13 cellular contexts compared by ENCODE assay signal in the genomic region with DNA sequence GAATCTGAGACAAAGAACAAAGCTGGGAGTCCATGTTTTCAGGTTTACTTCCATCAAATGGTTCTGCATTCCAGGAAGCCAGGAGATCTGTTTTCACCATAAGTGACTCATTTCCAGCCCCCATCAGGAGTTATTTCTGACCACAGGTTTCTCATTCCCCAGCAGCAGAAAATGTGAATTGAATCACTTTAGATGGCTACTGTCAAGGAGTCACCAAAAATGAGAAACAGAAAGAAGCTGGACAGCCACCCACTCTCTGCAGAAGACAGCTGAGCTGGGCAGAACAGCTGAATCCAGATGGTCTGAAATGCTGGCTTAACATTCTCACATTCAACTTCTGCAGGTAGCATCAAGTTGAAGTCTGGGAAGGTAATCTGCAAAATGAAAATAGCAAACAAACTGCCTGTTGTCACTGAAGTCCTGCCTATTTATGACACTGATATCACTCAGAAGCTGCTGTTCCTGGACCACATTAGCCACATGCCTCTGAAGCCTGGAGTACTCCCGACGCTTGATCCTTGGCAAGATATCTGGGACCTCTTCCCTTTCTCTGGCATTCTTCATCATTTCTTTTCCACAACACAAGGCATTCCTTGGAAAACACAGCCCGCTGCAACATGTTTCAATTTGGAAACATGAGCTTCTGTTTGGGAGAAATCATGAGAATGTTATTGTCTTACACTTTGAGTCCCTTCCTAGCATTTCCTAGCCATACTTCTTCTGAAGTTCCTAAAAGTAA. TPM values are rescaled to one million over a fixed set of nuclear protein-coding genes. Genes with fewer than 3 reads are reported as not detected.
DNase-seq lines count a peak whose midpoint lies in the region; ATAC-seq and TF ChIP-seq lines count a peak whose summit lies in the region.
"Had no signal": no experiment of that assay in that cellular context is flagged by ENCODE, and none has a peak within 500 bp of the region (broad histone marks: within the 10 kb centered on the region; RNA-seq: fewer than 3 reads in every experiment).

No MANE protein-coding gene starts in this region.

- H3K9ac ChIP-seq in endodermal cell (ENCODE audit: extremely low read depth, low read length, poor library complexity, severe bottlenecking), result no peak overlapping the region

- no peak for TF ChIP-seq CTCF in fibroblast of the aortic adventitia (IDR thresholded peaks at IDR 0.05; ENCODE audit: insufficient read depth, low read length)
- TF ChIP-seq CTCF in retinal pigment epithelial cell (conservative IDR thresholded peaks at IDR 0.05; ENCODE audit: low read depth, low read length), result no peak
- TF ChIP-seq CTCF in endodermal cell (conservative IDR thresholded peaks at IDR 0.05), result no peak

- DNase-seq in H4 (ENCODE audit: low spot score), result peak; percentile 34
- peak; percentile 9 for DNase-seq in T-helper 2 cell treated with Interferon-gamma antibody and Interleukin-4, amounts not matched to agents 5 μg/mL and 100 μg/mL, for 36 hours (ENCODE audit: low spot score)
- DNase-seq in fibroblast of the aortic adventitia (ENCODE audit: low read depth), result peak; percentile 66
- peak; percentile 47 for DNase-seq in retinal pigment epithelial cell (ENCODE audit: low read depth)
- no peak for DNase-seq in G401 (ENCODE audit: low spot score)
- no peak for DNase-seq in endodermal cell
- DNase-seq in stimulated activated CD4-positive, alpha-beta T cell treated with anti-CD3 and anti-CD28 coated beads, Interleukin-2, amount 100 ng/mL, for 48 hours, result no peak
- DNase-seq: Calu3, hippocampal formation, naive B cell, NCI-H187 had no signal

- no peaks in the 10 kb centered on the region for H3K36me3 ChIP-seq in endodermal cell (ENCODE audit: control insufficient read depth, insufficient read depth, low read length)

- in situ Hi-C loops in G401 (cut with HindIII; ENCODE audit: low sequenced_read_pairs), result no loop called here

- no peaks in the 10 kb centered on the region for H3K36me3 Mint-ChIP-seq in T-helper 2 cell treated with Interferon-gamma antibody and Interleukin-4, amounts not matched to agents 5 μg/mL and 100 μg/mL, for 36 hours (ENCODE audit: low read depth)
- peaks cover 1% of the 10 kb centered on the region for H3K36me3 Mint-ChIP-seq in endodermal cell (ENCODE audit: low read depth)

- no peak overlapping the region for H3K27ac ChIP-seq in endodermal cell (ENCODE audit: low read depth, low read length)

- peaks cover 5% of the 10 kb centered on the region for H3K4me1 Mint-ChIP-seq in T-helper 2 cell treated with Interferon-gamma antibody and Interleukin-4, amounts not matched to agents 5 μg/mL and 100 μg/mL, for 36 hours (ENCODE audit: low read depth)
- H3K4me1 Mint-ChIP-seq in endodermal cell, result peaks cover 7% of the 10 kb centered on the region

- H3K4me3 ChIP-seq in fibroblast of the aortic adventitia (ENCODE audit: low read depth, low read length) (no peak overlapping the region), retinal pigment epithelial cell (ENCODE audit: low read length) (no peak overlapping the region), endodermal cell (ENCODE audit: low read length) (no peak overlapping the region)

- no peak for ATAC-seq in HG03342 (IDR thresholded peaks at IDR 0.05; ENCODE audit: unreplicated experiment)

- no peaks in the 10 kb centered on the region for H3K27me3 ChIP-seq in endodermal cell (ENCODE audit: control insufficient read depth, insufficient read depth, low read length, poor library complexity, severe bottlenecking)

- peaks cover 37% of the 10 kb centered on the region for H3K9me3 ChIP-seq in endodermal cell (ENCODE audit: control insufficient read depth, low read length)

- 99 to 100% methylated on average over 2 to 3 of the region's 3 CpGs for WGBS in endodermal cell (ENCODE audit: insufficient coverage in 1 of 2, insufficient read length in 1 of 2), 2 experiments

- H3K4me1 ChIP-seq in endodermal cell (ENCODE audit: control insufficient read depth, insufficient read depth, low read length), result no peaks in the 10 kb centered on the region

- no peaks in the 10 kb centered on the region for H3K9me3 Mint-ChIP-seq in T-helper 2 cell treated with Interferon-gamma antibody and Interleukin-4, amounts not matched to agents 5 μg/mL and 100 μg/mL, for 36 hours
- H3K9me3 Mint-ChIP-seq in endodermal cell, result peaks cover 29% of the 10 kb centered on the region

- H3K4me3 Mint-ChIP-seq in T-helper 2 cell treated with Interferon-gamma antibody and Interleukin-4, amounts not matched to agents 5 μg/mL and 100 μg/mL, for 36 hours, result no peak overlapping the region
- H3K4me3 Mint-ChIP-seq in endodermal cell, result no peak overlapping the region
- H3K4me3 Mint-ChIP-seq: naive B cell had no signal

- no peak overlapping the region for H3K27ac Mint-ChIP-seq in T-helper 2 cell treated with Interferon-gamma antibody and Interleukin-4, amounts not matched to agents 5 μg/mL and 100 μg/mL, for 36 hours
- H3K27ac Mint-ChIP-seq in endodermal cell, result no peak overlapping the region
- H3K27ac Mint-ChIP-seq: naive B cell had no signal

- H3K27me3 Mint-ChIP-seq in T-helper 2 cell treated with Interferon-gamma antibody and Interleukin-4, amounts not matched to agents 5 μg/mL and 100 μg/mL, for 36 hours (ENCODE audit: low read depth), result peaks cover 15% of the 10 kb centered on the region
- H3K27me3 Mint-ChIP-seq in endodermal cell (ENCODE audit: insufficient read depth), result peaks cover 5% of the 10 kb centered on the region

RNA-seq across cellular contexts. Expression of gene CCL11, which starts 15.3 kb away (rescaled TPM):
- not detected in 2 replicates for total RNA-seq in H4 (2014; rRNA removed; shearing (Covaris generic))
- total RNA-seq in fibroblast of the aortic adventitia (ENCODE audit: low replicate concordance) (not detected in 2 replicates), endodermal cell (not detected)
- total RNA-seq in G401 (2014; rRNA removed; shearing (Covaris generic)), result not detected in 2 replicates
- not detected for polyA plus RNA-seq in endodermal cell (2013, experiment 1 of 2)
- not detected for polyA plus RNA-seq in endodermal cell (2013, experiment 2 of 2)
- total RNA-seq: Calu3, HT-29 had no signal

RNA-seq across cellular contexts. Expression of gene CCL8, which starts 18.4 kb away (rescaled TPM):
- total RNA-seq in H4 (2014; rRNA removed; shearing (Covaris generic)), result not detected in 2 replicates
- total RNA-seq in fibroblast of the aortic adventitia (ENCODE audit: low replicate concordance), result not detected in 2 replicates
- total RNA-seq in G401 (2014; rRNA removed; shearing (Covaris generic)), result not detected in 2 replicates
- total RNA-seq in endodermal cell, result not detected
- not detected for polyA plus RNA-seq in endodermal cell (2013, experiment 1 of 2)
- polyA plus RNA-seq in endodermal cell (2013, experiment 2 of 2), result not detected
- total RNA-seq: Calu3, HT-29 had no signal

RNA-seq across cellular contexts. Expression of gene CCL7, which starts 30.8 kb away (rescaled TPM):
- total RNA-seq in H4 (2014; rRNA removed; shearing (Covaris generic)), result not detected in 2 replicates
- total RNA-seq in fibroblast of the aortic adventitia (ENCODE audit: low replicate concordance) (not detected in 2 replicates), endodermal cell (not detected)
- not detected in 2 replicates for total RNA-seq in G401 (2014; rRNA removed; shearing (Covaris generic))
- not detected for polyA plus RNA-seq in endodermal cell (2013, experiment 1 of 2)
- polyA plus RNA-seq in endodermal cell (2013, experiment 2 of 2), result not detected
- total RNA-seq: Calu3, HT-29 had no signal

RNA-seq across cellular contexts. Expression of gene CCL2, which starts 45.7 kb away (rescaled TPM):
- 64.2 and 86.8 TPM in 2 replicates for total RNA-seq in H4 (2014; rRNA removed; shearing (Covaris generic))
- 11.1 and 109 TPM in 2 replicates for total RNA-seq in fibroblast of the aortic adventitia (ENCODE audit: low replicate concordance)
- total RNA-seq in G401 (2014; rRNA removed; shearing (Covaris generic)), result not detected in 2 replicates
- 10 to 100 TPM; 23.8 to 61.4 TPM for total RNA-seq in endodermal cell
- 43.6 TPM for polyA plus RNA-seq in endodermal cell (2013, experiment 1 of 2)
- 54.7 TPM for polyA plus RNA-seq in endodermal cell (2013, experiment 2 of 2)
- total RNA-seq: HT-29 had no signal

RNA-seq across cellular contexts. Expression of gene CCL13, which starts 55.5 kb away (rescaled TPM):
- not detected in 2 replicates for total RNA-seq in H4 (2014; rRNA removed; shearing (Covaris generic))
- total RNA-seq in fibroblast of the aortic adventitia (ENCODE audit: low replicate concordance) (not detected in 2 replicates), endodermal cell (not detected)
- total RNA-seq in G401 (2014; rRNA removed; shearing (Covaris generic)), result not detected in 2 replicates
- not detected for polyA plus RNA-seq in endodermal cell (2013, experiment 1 of 2)
- polyA plus RNA-seq in endodermal cell (2013, experiment 2 of 2), result not detected
- total RNA-seq: Calu3, HT-29 had no signal

Comparison
In these comparisons a context has a peak if more than half of its experiments do, and no peak if none do; other contexts are left out.
1. DNase-seq: peak in H4 (single experiment), T-helper 2 cell treated with Interferon-gamma antibody and Interleukin-4, amounts not matched to agents 5 μg/mL and 100 μg/mL, for 36 hours (single experiment), fibroblast of the aortic adventitia (single experiment) and retinal pigment epithelial cell (single experiment); none in G401 (single experiment), endodermal cell (single experiment) and stimulated activated CD4-positive, alpha-beta T cell treated with anti-CD3 and anti-CD28 coated beads, Interleukin-2, amount 100 ng/mL, for 48 hours (0 of 2).